In genomic region chr15:51624022-51624421, GRCh38 we compare ENCODE assay signal across 14 cellular contexts. TPM values are rescaled to one million over a fixed set of nuclear protein-coding genes. Genes with fewer than 3 reads are reported as not detected.
A peak's percentile ranks its signal among the peaks of the same experiment; 100 is the strongest.
DNase-seq lines count a peak whose midpoint lies in the region; ATAC-seq and TF ChIP-seq lines count a peak whose summit lies in the region.
"Had no signal": no experiment of that assay in that cellular context is flagged by ENCODE, and none has a peak within 500 bp of the region (broad histone marks: within the 10 kb centered on the region; RNA-seq: fewer than 3 reads in every experiment).

No MANE protein-coding gene starts in this region.

- no peak overlapping the region for H3K18ac ChIP-seq in H9 (ENCODE audit: insufficient read length, low read depth, low read length)

- H2BK15ac ChIP-seq in H9 (ENCODE audit: low read depth, low read length) = no peak overlapping the region

- DNase-seq in CD14-positive monocyte (ENCODE audit: low spot score) = no peak
- no peak for DNase-seq in H9
- no peak for DNase-seq in activated T-helper 2 cell treated with anti-CD3 and anti-CD28 coated beads, Interferon-gamma antibody, Interleukin-2, Interleukin-4, amounts not matched to agents 10 μg/mL and 5 μg/mL and 100 μg/mL, durations not matched to agents 14 hours and 24 hours and 36 hours (ENCODE audit: low spot score)
- no peak for DNase-seq in nephron progenitor cell
- DNase-seq in SK-N-DZ (ENCODE audit: low spot score) = no peak
- DNase-seq in WERI-Rb-1 = no peak
- DNase-seq: activated naive CD4-positive, alpha-beta T cell treated with anti-CD3 and anti-CD28 coated beads, Interleukin-2, amount 10 ng/mL, durations not matched to agents 7 days and 5 days; effector CD8-positive, alpha-beta T cell; hippocampal formation; NCI-H2029; SK-N-SH had no signal

- H3K9ac ChIP-seq in H9 (ENCODE audit: extremely low read depth, insufficient read length, low read length) = no peak overlapping the region

- no peak overlapping the region for H2BK5ac ChIP-seq in H9 (ENCODE audit: insufficient read length, low read length)

- WGBS in H9 (ENCODE audit: extremely low coverage, insufficient read length, low lambda C conversion rate) = no CpG with 5 or more reads among the region's 4 CpGs

- no peak overlapping the region for H3K4me3 ChIP-seq in WERI-Rb-1 (ENCODE audit: low read depth, low read length)

- H3K27me3 ChIP-seq in H9 (ENCODE audit: insufficient read depth, low read length) (peaks cover 2% of the 10 kb centered on the region; the same call in 1 of the 2 replicates), WERI-Rb-1 (ENCODE audit: insufficient read depth, low read depth, severe bottlenecking) (no peaks in the 10 kb centered on the region)

- H2BK12ac ChIP-seq in H9 (ENCODE audit: insufficient read length, low read depth, low read length) = no peak overlapping the region

- H3K14ac ChIP-seq in H9 (ENCODE audit: insufficient read depth, low read length) = no peak overlapping the region

- H3K27ac ChIP-seq in H9 (ENCODE audit: insufficient read length, low read depth, low read length) = no peak overlapping the region
- no peak overlapping the region for H3K27ac ChIP-seq in WERI-Rb-1

- peaks cover 9 to 14% of the 10 kb centered on the region in 2 donors for H3K36me3 Mint-ChIP-seq in CD14-positive monocyte
- no peaks in the 10 kb centered on the region for H3K36me3 Mint-ChIP-seq in H9 (ENCODE audit: insufficient read depth in 1 of 3, low read depth in 3 of 3)
- H3K36me3 Mint-ChIP-seq in activated T-helper 2 cell treated with anti-CD3 and anti-CD28 coated beads, Interferon-gamma antibody, Interleukin-2, Interleukin-4, amounts not matched to agents 10 μg/mL and 5 μg/mL and 100 μg/mL, durations not matched to agents 14 hours and 24 hours and 36 hours (ENCODE audit: low read depth) = no peaks in the 10 kb centered on the region
- H3K36me3 Mint-ChIP-seq in nephron progenitor cell (ENCODE audit: low read depth) = no peaks in the 10 kb centered on the region
- H3K36me3 Mint-ChIP-seq: activated naive CD4-positive, alpha-beta T cell treated with anti-CD3 and anti-CD28 coated beads, Interleukin-2, amount 10 ng/mL, durations not matched to agents 7 days and 5 days had no signal

- no peak overlapping the region for H2AK5ac ChIP-seq in H9 (ENCODE audit: insufficient read length, low read length)

- H4K91ac ChIP-seq in H9 (ENCODE audit: insufficient read length, low read depth, low read length) = no peak overlapping the region

- H3K4me2 ChIP-seq in H9 (ENCODE audit: insufficient read depth, insufficient read length, low read length) = peak overlapping the region; percentile 64

- no peak overlapping the region for H4K8ac ChIP-seq in H9 (replicated peaks; ENCODE audit: insufficient read length, low read depth, low read length)

- H3T11ph ChIP-seq in H9 (ENCODE audit: low read length) = no peak overlapping the region

- H3K4ac ChIP-seq in H9 (ENCODE audit: low read depth, low read length) = no peak overlapping the region

- no peak overlapping the region for H3K56ac ChIP-seq in H9 (ENCODE audit: insufficient read length, low read depth, low read length)

- ATAC-seq in GM18909 (IDR thresholded peaks at IDR 0.05; ENCODE audit: poor library complexity, unreplicated experiment) (no peak), HG03378 (IDR thresholded peaks at IDR 0.05; ENCODE audit: unreplicated experiment) (no peak)

- no peaks in the 10 kb centered on the region for H3K9me3 ChIP-seq in H9 (ENCODE audit: control insufficient read depth, low read depth, low read length)
- no peaks in the 10 kb centered on the region for H3K9me3 ChIP-seq in WERI-Rb-1 (ENCODE audit: severe bottlenecking)
- H3K9me3 ChIP-seq: SK-N-SH had no signal

- no peaks in the 10 kb centered on the region for H3K79me2 ChIP-seq in H9 (ENCODE audit: insufficient read depth, low read length)

- H3K4me3 Mint-ChIP-seq in CD14-positive monocyte (peak overlapping the region in 1 of 2 donors; percentile 98), H9 (peak overlapping the region in 1 of 2 experiments; percentile 95; a peak in 3 of 5 replicates), nephron progenitor cell (peak overlapping the region; percentile 44)
- H3K4me3 Mint-ChIP-seq in activated T-helper 2 cell treated with anti-CD3 and anti-CD28 coated beads, Interferon-gamma antibody, Interleukin-2, Interleukin-4, amounts not matched to agents 10 μg/mL and 5 μg/mL and 100 μg/mL, durations not matched to agents 14 hours and 24 hours and 36 hours (ENCODE audit: low read depth) = peak overlapping the region; percentile 28

- peaks cover 4% of the 10 kb centered on the region for H3K36me3 ChIP-seq in WERI-Rb-1

- no peak overlapping the region for H2BK20ac ChIP-seq in H9 (ENCODE audit: low read depth, low read length, poor library complexity, severe bottlenecking)

- no peaks in the 10 kb centered on the region for H3K9me3 Mint-ChIP-seq in CD14-positive monocyte
- H3K9me3 Mint-ChIP-seq in H9 = no peaks in the 10 kb centered on the region
- no peaks in the 10 kb centered on the region for H3K9me3 Mint-ChIP-seq in activated T-helper 2 cell treated with anti-CD3 and anti-CD28 coated beads, Interferon-gamma antibody, Interleukin-2, Interleukin-4, amounts not matched to agents 10 μg/mL and 5 μg/mL and 100 μg/mL, durations not matched to agents 14 hours and 24 hours and 36 hours
- H3K9me3 Mint-ChIP-seq in nephron progenitor cell = no peaks in the 10 kb centered on the region
- H3K9me3 Mint-ChIP-seq: activated naive CD4-positive, alpha-beta T cell treated with anti-CD3 and anti-CD28 coated beads, Interleukin-2, amount 10 ng/mL, durations not matched to agents 7 days and 5 days had no signal

- peaks cover 10% of the 10 kb centered on the region for H3K23me2 ChIP-seq in H9 (ENCODE audit: insufficient read length, low read depth, low read length, poor library complexity, severe bottlenecking)

- H3K27ac Mint-ChIP-seq in CD14-positive monocyte (peak overlapping the region; percentile 98 to 100 (median 99)), H9 (no peak overlapping the region), nephron progenitor cell (no peak overlapping the region)
- H3K27ac Mint-ChIP-seq in activated T-helper 2 cell treated with anti-CD3 and anti-CD28 coated beads, Interferon-gamma antibody, Interleukin-2, Interleukin-4, amounts not matched to agents 10 μg/mL and 5 μg/mL and 100 μg/mL, durations not matched to agents 14 hours and 24 hours and 36 hours = no peak overlapping the region
- H3K27ac Mint-ChIP-seq: activated naive CD4-positive, alpha-beta T cell treated with anti-CD3 and anti-CD28 coated beads, Interleukin-2, amount 10 ng/mL, durations not matched to agents 7 days and 5 days had no signal

- no peak overlapping the region for H4K5ac ChIP-seq in H9 (ENCODE audit: insufficient read length, low read depth, low read length)

- TF ChIP-seq CTCF in CD14-positive monocyte (IDR thresholded peaks at IDR 0.05) = no peak
- no peak for TF ChIP-seq CTCF in H9 (conservative IDR thresholded peaks at IDR 0.05)
- TF ChIP-seq CTCF in nephron progenitor cell (IDR thresholded peaks at IDR 0.05) = no peak
- no peak for TF ChIP-seq CTCF in WERI-Rb-1 (IDR thresholded peaks at IDR 0.05; ENCODE audit: low read depth, low read length)

- intact Hi-C loops in CD14-positive monocyte (cut with micrococcal nuclease) = loop anchor here (5.0 to 10.0 kb wide), 3 partner anchors 37 to 391 kb away; partner anchors contain the start of genes LYSMD2 (in 1 of the 2) and MAPK6 (in 1 of the 2)
- intact Hi-C loops in activated T-helper 2 cell treated with anti-CD3 and anti-CD28 coated beads, Interferon-gamma antibody, Interleukin-2, Interleukin-4, amounts not matched to agents 10 μg/mL and 5 μg/mL and 100 μg/mL, durations not matched to agents 14 hours and 24 hours and 36 hours (cut with micrococcal nuclease) = no loop called here

- H2AFZ ChIP-seq in H9 (ENCODE audit: low read length) = no peak overlapping the region

- no peak overlapping the region for H2BK120ac ChIP-seq in H9 (ENCODE audit: low read depth, low read length, poor library complexity, severe bottlenecking)

- no peak overlapping the region for H3K23ac ChIP-seq in H9 (ENCODE audit: insufficient read length, low read depth, low read length)

- H3K79me1 ChIP-seq in H9 (ENCODE audit: insufficient read depth, low read depth, low read length, poor library complexity, severe bottlenecking) = no peaks in the 10 kb centered on the region

- H4K20me1 ChIP-seq in H9 (ENCODE audit: control insufficient read depth, insufficient read depth, insufficient read length) = no peaks in the 10 kb centered on the region

- H3K4me1 Mint-ChIP-seq in CD14-positive monocyte (peaks cover 58% of the 10 kb centered on the region), H9 (peaks cover 17 to 24% of the 10 kb centered on the region in 2 experiments), nephron progenitor cell (peaks cover 41% of the 10 kb centered on the region)
- peaks cover 11% of the 10 kb centered on the region for H3K4me1 Mint-ChIP-seq in activated T-helper 2 cell treated with anti-CD3 and anti-CD28 coated beads, Interferon-gamma antibody, Interleukin-2, Interleukin-4, amounts not matched to agents 10 μg/mL and 5 μg/mL and 100 μg/mL, durations not matched to agents 14 hours and 24 hours and 36 hours (ENCODE audit: low read depth)

- no peaks in the 10 kb centered on the region; the same call in 1 of the 2 replicates for H3K4me1 ChIP-seq in H9 (ENCODE audit: insufficient read depth, low read length)

- no peaks in the 10 kb centered on the region for H3K27me3 Mint-ChIP-seq in CD14-positive monocyte (ENCODE audit: low read depth in 3 of 3)
- peaks cover 34% of the 10 kb centered on the region for H3K27me3 Mint-ChIP-seq in H9 (ENCODE audit: low read depth)
- H3K27me3 Mint-ChIP-seq in activated T-helper 2 cell treated with anti-CD3 and anti-CD28 coated beads, Interferon-gamma antibody, Interleukin-2, Interleukin-4, amounts not matched to agents 10 μg/mL and 5 μg/mL and 100 μg/mL, durations not matched to agents 14 hours and 24 hours and 36 hours (ENCODE audit: low read depth) = peaks cover 59% of the 10 kb centered on the region
- H3K27me3 Mint-ChIP-seq in nephron progenitor cell (ENCODE audit: low read depth, poor library complexity) = peaks cover 13% of the 10 kb centered on the region

RNA-seq across cellular contexts. Expression of gene DMXL2, which starts 1.5 kb away (rescaled TPM):
- 10 to 100 TPM; 29.1 to 45.5 TPM for polyA plus RNA-seq in CD14-positive monocyte
- total RNA-seq in H9 (2021) = 13.1 and 13.9 TPM in 2 replicates
- 2.6 and 3.2 TPM in 2 replicates for total RNA-seq in activated T-helper 2 cell treated with anti-CD3 and anti-CD28 coated beads, Interferon-gamma antibody, Interleukin-2, Interleukin-4, amounts not matched to agents 10 μg/mL and 5 μg/mL and 100 μg/mL, durations not matched to agents 14 hours and 24 hours and 36 hours
- polyA plus RNA-seq in SK-N-DZ (2014; cell fraction: cytosol; rRNA removed) = 77.4 and 88.4 TPM in 2 replicates
- 232 and 271 TPM in 2 replicates for polyA plus RNA-seq in SK-N-DZ (2014; cell fraction: nucleus; rRNA removed)

RNA-seq across cellular contexts. Expression of gene SCG3, which starts 57.3 kb away (rescaled TPM):
- polyA plus RNA-seq in CD14-positive monocyte = not detected
- 22.7 and 24.0 TPM in 2 replicates for total RNA-seq in H9 (2021)
- not detected in 2 replicates for total RNA-seq in activated T-helper 2 cell treated with anti-CD3 and anti-CD28 coated beads, Interferon-gamma antibody, Interleukin-2, Interleukin-4, amounts not matched to agents 10 μg/mL and 5 μg/mL and 100 μg/mL, durations not matched to agents 14 hours and 24 hours and 36 hours
- 24.3 and 24.4 TPM in 2 replicates for polyA plus RNA-seq in SK-N-DZ (2014; cell fraction: cytosol; rRNA removed)
- polyA plus RNA-seq in SK-N-DZ (2014; cell fraction: nucleus; rRNA removed) = 9.9 and 14.3 TPM in 2 replicates
- total RNA-seq: MCF 10A had no signal

Comparison
In these comparisons a context has a peak if more than half of its experiments do, and no peak if none do; other contexts are left out.
1. H3K27ac Mint-ChIP-seq: peak in CD14-positive monocyte (7 of 7); none in H9 (0 of 3), activated T-helper 2 cell treated with anti-CD3 and anti-CD28 coated beads, Interferon-gamma antibody, Interleukin-2, Interleukin-4, amounts not matched to agents 10 μg/mL and 5 μg/mL and 100 μg/mL, durations not matched to agents 14 hours and 24 hours and 36 hours (single experiment) and nephron progenitor cell (single experiment).
2. RNA of gene SCG3, which starts 57.3 kb away (total RNA-seq): 22.7 to 24.0 TPM in H9; not detected in activated T-helper 2 cell treated with anti-CD3 and anti-CD28 coated beads, Interferon-gamma antibody, Interleukin-2, Interleukin-4, amounts not matched to agents 10 μg/mL and 5 μg/mL and 100 μg/mL, durations not matched to agents 14 hours and 24 hours and 36 hours; every median in the first group is over 10 times any median in the second.